In the genomic region with DNA sequence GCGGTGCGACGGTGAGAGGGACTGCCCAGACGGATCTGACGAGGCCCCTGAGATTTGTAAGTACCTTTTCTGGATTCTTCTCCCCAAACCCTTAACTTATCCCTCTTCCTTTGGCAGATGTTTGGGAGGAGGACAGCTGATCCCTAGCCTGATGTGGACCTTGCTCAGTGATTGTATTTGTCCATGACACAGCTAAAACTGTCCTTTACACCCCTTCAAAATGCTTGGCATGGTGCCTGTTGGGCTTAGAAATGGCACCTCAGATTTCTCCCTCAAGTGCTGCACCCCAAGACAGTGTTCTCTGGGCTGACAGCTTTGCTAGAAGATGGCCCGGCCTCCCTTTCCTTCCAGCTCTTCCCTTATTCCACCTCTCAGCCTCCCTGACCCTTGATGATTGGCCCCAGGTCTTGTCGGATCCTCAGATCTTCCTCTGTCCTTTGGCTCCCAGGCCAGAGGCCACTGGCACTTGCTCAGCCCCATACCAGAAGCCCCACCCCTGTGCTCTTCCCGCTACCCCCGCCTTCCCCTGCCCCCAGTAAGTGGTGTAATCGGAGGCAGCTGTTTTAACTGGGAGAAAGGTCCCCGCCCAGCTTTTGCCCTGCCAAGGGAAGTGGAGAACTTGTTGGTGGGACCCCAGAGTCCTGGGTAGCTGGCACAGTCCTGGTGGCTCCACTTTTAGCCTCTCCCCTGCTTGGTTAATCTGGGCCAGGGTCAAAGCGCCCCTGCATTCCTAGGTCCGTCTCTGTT, we compare ENCODE assay signal across 13 cellular contexts. TPM values are rescaled to one million over a fixed set of nuclear protein-coding genes. Genes with fewer than 3 reads are reported as not detected.
DNase-seq lines count a peak whose midpoint lies in the region; ATAC-seq, FAIRE-seq and TF ChIP-seq lines count a peak whose summit lies in the region.
"Had no signal": no experiment of that assay in that cellular context is flagged by ENCODE, and none has a peak within 500 bp of the region (broad histone marks: within the 10 kb centered on the region; RNA-seq: fewer than 3 reads in every experiment).

No MANE protein-coding gene starts in this region.

- H3K36me3 ChIP-seq in HEK293 (ENCODE audit: control insufficient read depth in 2 of 2, insufficient read depth in 1 of 2, low read length in 2 of 2) (peaks cover 0 to 57% of the 10 kb centered on the region in 2 experiments; a peak in 2 of 3 replicates), K562 (ENCODE audit: control insufficient read depth, insufficient read depth, low read length) (no peaks in the 10 kb centered on the region), skeletal muscle tissue (ENCODE audit: control insufficient read depth in 3 of 3, insufficient read depth in 3 of 3, low read length in 3 of 3) (peaks cover 4 to 14% (median 13%) of the 10 kb centered on the region in 3 donors)

- no peak overlapping the region for H2AFZ ChIP-seq in K562 (ENCODE audit: low read depth, low read length)

- in situ Hi-C loops in K562 (cut with MboI), result no loop called here

- H3K27ac Mint-ChIP-seq in Calu3 (ENCODE audit: unreplicated experiment), result no peak overlapping the region
- H3K27ac Mint-ChIP-seq: activated T-cell treated with anti-CD3 and anti-CD28 coated beads, Interleukin-2, amount 50 U/mL, for 24 hours had no signal

- H3K27me3 ChIP-seq in K562 (ENCODE audit: control insufficient read depth in 2 of 2, insufficient read depth in 2 of 2, low read length in 2 of 2) (no peaks in the 10 kb centered on the region), skeletal muscle tissue (ENCODE audit: control insufficient read depth in 3 of 3, insufficient read depth in 3 of 3, low read length in 3 of 3) (peaks cover 0 to 6% (median 0%) of the 10 kb centered on the region in 3 donors)

- peak; percentile 83 for ATAC-seq in K562
- ATAC-seq in GM21717 (IDR thresholded peaks at IDR 0.05; ENCODE audit: unreplicated experiment), result no peak
- ATAC-seq: HCT116, T-helper 17 cell had no signal

- CTCF ChIA-PET in HEK293 (lab: Yijun Ruan, JAX) (interaction anchor here (0.7 to 0.8 kb wide), 2 partner anchors 8 to 14 kb away, joined by 5 read pairs; no protein-coding TSS in a partner anchor), K562 (lab: Yijun Ruan, JAX; ENCODE audit: low intra/inter-chr PET ratio) (interaction anchor here (0.5 kb wide), 1 partner anchor 33 kb away, joined by 3 read pairs; no protein-coding TSS in a partner anchor), Calu3 (lab: Charles Lee) (interaction anchor here (0.7 kb wide), 1 partner anchor 200 kb away, joined by 3 read pairs; no protein-coding TSS in a partner anchor)

- no peaks in the 10 kb centered on the region for H3K9me1 ChIP-seq in K562 (ENCODE audit: control insufficient read depth, insufficient read depth, low read length)

- peak; percentile 49 to 63 (median 61) for DNase-seq in K562 (ENCODE audit: extremely low read depth in 1 of 4, low spot score in 3 of 4)
- peak; percentile 45 for DNase-seq in iris pigment epithelial cell (ENCODE audit: low read depth)
- no peak for DNase-seq in Calu3
- no peak for DNase-seq in NCI-H146 treated with DMSO at 0.1 percent for 48 hours (lab: John Stamatoyannopoulos, UW; ENCODE audit: unreplicated experiment)
- DNase-seq in SHP77 (lab: John Stamatoyannopoulos, UW), result no peak
- DNase-seq: activated T-cell treated with anti-CD3 and anti-CD28 coated beads, Interleukin-2, amount 50 U/mL, for 24 hours; DND-41; T-helper 17 cell had no signal

- H3K9ac ChIP-seq in K562 (ENCODE audit: insufficient read depth in 1 of 2, low read depth in 2 of 2, low read length in 2 of 2) (peak overlapping the region in 1 of 2 experiments; percentile 11; a peak in 1 of 4 replicates), skeletal muscle tissue (ENCODE audit: low read depth in 1 of 3, low read length in 3 of 3) (peak overlapping the region in 1 of 3 donors; percentile 57)

- H3K79me2 ChIP-seq in K562 (ENCODE audit: control insufficient read depth, insufficient read depth, low read length), result no peaks in the 10 kb centered on the region

- BruUV-seq in K562 (replicated peaks; lab: Mats Ljungman, UMichigan) (no TSS peak), Calu3 (replicated peaks; lab: Mats Ljungman, UMichigan) (no TSS peak)

- peaks cover 23% of the 10 kb centered on the region for H3K27me3 Mint-ChIP-seq in Calu3 (ENCODE audit: unreplicated experiment)
- H3K27me3 Mint-ChIP-seq: activated T-cell treated with anti-CD3 and anti-CD28 coated beads, Interleukin-2, amount 50 U/mL, for 24 hours; type B pancreatic cell had no signal

- no peak for TF ChIP-seq EP300 in K562 (IDR thresholded peaks at IDR 0.05; ENCODE audit: low read length)

- H3K9me3 ChIP-seq in HEK293 (ENCODE audit: control insufficient read depth, insufficient read depth, low read depth, low read length), result no peaks in the 10 kb centered on the region
- no peaks in the 10 kb centered on the region for H3K9me3 ChIP-seq in K562 (replicated peaks; ENCODE audit: control insufficient read depth, insufficient read depth, low read depth, low read length)
- H3K9me3 ChIP-seq in skeletal muscle tissue (ENCODE audit: control insufficient read depth in 3 of 3, low read length in 3 of 3), result no peaks in the 10 kb centered on the region

- no peak overlapping the region for H3K4me3 Mint-ChIP-seq in Calu3 (ENCODE audit: low read depth, unreplicated experiment)
- H3K4me3 Mint-ChIP-seq: activated T-cell treated with anti-CD3 and anti-CD28 coated beads, Interleukin-2, amount 50 U/mL, for 24 hours; T-helper 17 cell; type B pancreatic cell had no signal

- H3K36me3 Mint-ChIP-seq in Calu3 (ENCODE audit: insufficient read depth, unreplicated experiment), result no peaks in the 10 kb centered on the region

- POLR2A ChIA-PET in HEK293 (lab: Yijun Ruan, JAX), result interaction anchor here (1.2 kb wide), 1 partner anchor 10 kb away, joined by 3 read pairs; the partner anchor contains the start of gene LRP1
- POLR2A ChIA-PET in K562 (lab: Yijun Ruan, JAX), result interaction anchor here (1.2 kb wide), 1 partner anchor 17 kb away, joined by 3 read pairs; no protein-coding TSS in a partner anchor

- no peak for TF ChIP-seq RAD21 in K562 (CRISPR knock-in tag; conservative IDR thresholded peaks at IDR 0.05 in 1 of 2, IDR thresholded peaks at IDR 0.05 in 1 of 2)

- H3K4me3 ChIP-seq in HEK293 (ENCODE audit: low read depth, low read length), result no peak overlapping the region
- H3K4me3 ChIP-seq in K562, result no peak overlapping the region
- H3K4me3 ChIP-seq in skeletal muscle tissue (ENCODE audit: low read length in 3 of 3), result no peak overlapping the region

- no peaks in the 10 kb centered on the region for H3K9me3 Mint-ChIP-seq in Calu3 (ENCODE audit: low read depth, unreplicated experiment)
- H3K9me3 Mint-ChIP-seq: activated T-cell treated with anti-CD3 and anti-CD28 coated beads, Interleukin-2, amount 50 U/mL, for 24 hours; type B pancreatic cell had no signal

- no peaks in the 10 kb centered on the region for H4K20me1 ChIP-seq in K562 (replicated peaks; ENCODE audit: control insufficient read depth, insufficient read depth, low read length)

- TF ChIP-seq POLR2A in K562 (conservative IDR thresholded peaks at IDR 0.05), result no peak

- H3K27ac ChIP-seq in HEK293 (ENCODE audit: extremely low read depth, low read depth, low read length), result no peak overlapping the region
- no peak overlapping the region for H3K27ac ChIP-seq in K562 (ENCODE audit: extremely low read depth, low read depth, low read length)
- peak overlapping the region; percentile 58 for H3K27ac ChIP-seq in skeletal muscle tissue (ENCODE audit: low read depth, low read length)

- no peak for TF ChIP-seq CTCF in HEK293 (tag by site-specific recombination; IDR thresholded peaks at IDR 0.05)
- TF ChIP-seq CTCF in K562 (IDR thresholded peaks at IDR 0.05 in 2 of 3, conservative IDR thresholded peaks at IDR 0.05 in 1 of 3; ENCODE audit: insufficient read depth in 2 of 3, low read depth in 1 of 3, low read length in 3 of 3), result no peak
- TF ChIP-seq CTCF in Calu3 (IDR thresholded peaks at IDR 0.05; ENCODE audit: unreplicated experiment), result no peak

- WGBS in K562 (ENCODE audit: insufficient coverage, low coverage, missing lambda C conversion rate), result 15% methylated on average over 13 of the region's 13 CpGs

- intact Hi-C loops in K562 (cut with micrococcal nuclease), result no loop called here
- intact Hi-C loops in Calu3 (cut with micrococcal nuclease; ENCODE audit: unreplicated experiment), result no loop called here

- H3K4me1 Mint-ChIP-seq in Calu3 (ENCODE audit: low read depth, unreplicated experiment), result no peaks in the 10 kb centered on the region

- H3K4me2 ChIP-seq in K562 (ENCODE audit: insufficient read depth, low read length), result peak overlapping the region; percentile 27; the same call in 1 of the 2 replicates

- FAIRE-seq in K562 (lab: Jason Lieb, UNC), result no peak

- no peaks in the 10 kb centered on the region for H3K4me1 ChIP-seq in HEK293 (ENCODE audit: control insufficient read depth, insufficient read depth, low read length)
- H3K4me1 ChIP-seq in K562 (replicated peaks in 1 of 2; ENCODE audit: control insufficient read depth in 2 of 2, insufficient read depth in 2 of 2, low read length in 2 of 2), result peaks cover 18 to 23% of the 10 kb centered on the region in 2 experiments; a peak in 4 of 5 replicates
- H3K4me1 ChIP-seq in skeletal muscle tissue (ENCODE audit: control insufficient read depth in 3 of 3, insufficient read depth in 3 of 3, low read length in 3 of 3), result peaks cover 32 to 55% (median 45%) of the 10 kb centered on the region in 3 donors

RNA-seq across cellular contexts. Expression of gene LRP1-AS, which starts 8.7 kb away (rescaled TPM):
- total RNA-seq in K562 (2011; cell fraction: chromatin; rRNA removed; ENCODE audit: low replicate concordance), result not detected in 2 replicates
- total RNA-seq in K562 (2011; cell fraction: nucleolus; rRNA removed), result not detected in 2 replicates
- total RNA-seq in K562 (2011; cell fraction: nucleoplasm; rRNA removed), result not detected in 2 replicates
- not detected in 2 replicates for total RNA-seq in K562 (2014; rRNA removed)
- total RNA-seq in K562 (2014; rRNA removed; fragmentation: Illumina TruSeq; extraction: Trizol), result not detected in 2 replicates
- not detected in 2 replicates for total RNA-seq in K562 (2015; rRNA removed; fragmentation: Illumina TruSeq; extraction: Trizol)
- not detected in 2 replicates for total RNA-seq in K562 (2021)
- not detected in 2 replicates for polyA plus RNA-seq in K562 (2011; rRNA removed)
- not detected in 2 replicates for polyA plus RNA-seq in K562 (2011; cell fraction: cytosol; rRNA removed)
- polyA plus RNA-seq in K562 (2011; cell fraction: nucleus; rRNA removed), result not detected in 2 replicates
- not detected in 2 replicates for polyA plus RNA-seq in K562 (2012)
- not detected in 2 replicates for polyA plus RNA-seq in K562 (2014; fragmentation: Illumina TruSeq; extraction: Trizol)
- not detected for polyA plus RNA-seq in K562 (2014; fragmentation: Nextera tagmentation; extraction: Ambion mirVana)
- polyA plus RNA-seq in K562 (2014; rRNA removed), result not detected in 2 replicates
- polyA minus RNA-seq in K562 (2011; rRNA and poly(A)+ RNA removed), result not detected in 2 replicates
- not detected in 2 replicates for polyA minus RNA-seq in K562 (2011; cell fraction: cytosol; rRNA and poly(A)+ RNA removed)
- not detected in 2 replicates for polyA minus RNA-seq in K562 (2011; cell fraction: nucleus; rRNA and poly(A)+ RNA removed)
- 1.0 TPM for total RNA-seq in skeletal muscle tissue
- total RNA-seq in Calu3 (2022), result not detected in 2 replicates
- total RNA-seq: T-helper 17 cell had no signal

RNA-seq across cellular contexts. Expression of gene LRP1, which starts 10.4 kb away (rescaled TPM):
- total RNA-seq in K562 (2011; cell fraction: chromatin; rRNA removed; ENCODE audit: low replicate concordance), result 2.3 and 6.7 TPM in 2 replicates
- 1.8 and 3.5 TPM in 2 replicates for total RNA-seq in K562 (2011; cell fraction: nucleolus; rRNA removed)
- total RNA-seq in K562 (2011; cell fraction: nucleoplasm; rRNA removed), result 2.2 and 5.4 TPM in 2 replicates
- total RNA-seq in K562 (2014; rRNA removed) (0.18 and 0.29 TPM in 2 replicates), K562 (2014; rRNA removed; fragmentation: Illumina TruSeq; extraction: Trizol) (0.03 and 0.04 TPM in 2 replicates), K562 (2015; rRNA removed; fragmentation: Illumina TruSeq; extraction: Trizol) (0.11 and 0.36 TPM in 2 replicates), K562 (2021) (0.64 and 1.1 TPM in 2 replicates), skeletal muscle tissue (118 TPM), Calu3 (2022) (12.4 and 16.6 TPM in 2 replicates)
- polyA plus RNA-seq in K562 (2011; rRNA removed) (0.28 and 0.45 TPM in 2 replicates), K562 (2014; fragmentation: Illumina TruSeq; extraction: Trizol) (0.13 and 0.15 TPM in 2 replicates), K562 (2014; fragmentation: Nextera tagmentation; extraction: Ambion mirVana) (not detected), K562 (2014; rRNA removed) (0.19 and 0.45 TPM in 2 replicates)
- 0.27 and 0.66 TPM in 2 replicates for polyA plus RNA-seq in K562 (2011; cell fraction: cytosol; rRNA removed)
- polyA plus RNA-seq in K562 (2011; cell fraction: nucleus; rRNA removed), result 1.5 and 1.9 TPM in 2 replicates
- 0.33 and 1.8 TPM in 2 replicates for polyA plus RNA-seq in K562 (2012)
- 1.9 and 2.0 TPM in 2 replicates for polyA minus RNA-seq in K562 (2011; rRNA and poly(A)+ RNA removed)
- 2.4 and 4.2 TPM in 2 replicates for polyA minus RNA-seq in K562 (2011; cell fraction: cytosol; rRNA and poly(A)+ RNA removed)
- 0.40 and 2.8 TPM in 2 replicates for polyA minus RNA-seq in K562 (2011; cell fraction: nucleus; rRNA and poly(A)+ RNA removed)

RNA-seq across cellular contexts. Expression of gene STAT6, which starts 27.5 kb away (rescaled TPM):
- total RNA-seq in K562 (2011; cell fraction: chromatin; rRNA removed; ENCODE audit: low replicate concordance), result 105 and 231 TPM in 2 replicates
- total RNA-seq in K562 (2011; cell fraction: nucleolus; rRNA removed), result 112 and 138 TPM in 2 replicates
- 110 and 156 TPM in 2 replicates for total RNA-seq in K562 (2011; cell fraction: nucleoplasm; rRNA removed)
- total RNA-seq in K562 (2014; rRNA removed), result 20.8 and 28.2 TPM in 2 replicates
- 17.1 and 18.6 TPM in 2 replicates for total RNA-seq in K562 (2014; rRNA removed; fragmentation: Illumina TruSeq; extraction: Trizol)
- 24.9 and 26.5 TPM in 2 replicates for total RNA-seq in K562 (2015; rRNA removed; fragmentation: Illumina TruSeq; extraction: Trizol)
- total RNA-seq in K562 (2021), result 32.7 and 38.4 TPM in 2 replicates
- polyA plus RNA-seq in K562 (2011; rRNA removed), result 40.1 and 60.0 TPM in 2 replicates
- 48.3 and 61.6 TPM in 2 replicates for polyA plus RNA-seq in K562 (2011; cell fraction: cytosol; rRNA removed)
- polyA plus RNA-seq in K562 (2011; cell fraction: nucleus; rRNA removed), result 178 and 185 TPM in 2 replicates
- 44.3 and 71.7 TPM in 2 replicates for polyA plus RNA-seq in K562 (2012)
- 48.2 and 49.5 TPM in 2 replicates for polyA plus RNA-seq in K562 (2014; fragmentation: Illumina TruSeq; extraction: Trizol)
- 1 to 10 TPM; 2.4 to 4.3 TPM for polyA plus RNA-seq in K562 (2014; fragmentation: Nextera tagmentation; extraction: Ambion mirVana)
- polyA plus RNA-seq in K562 (2014; rRNA removed), result 37.9 and 38.4 TPM in 2 replicates
- polyA minus RNA-seq in K562 (2011; rRNA and poly(A)+ RNA removed), result 25.6 and 31.5 TPM in 2 replicates
- 18.7 and 19.9 TPM in 2 replicates for polyA minus RNA-seq in K562 (2011; cell fraction: cytosol; rRNA and poly(A)+ RNA removed)
- 30.0 and 42.1 TPM in 2 replicates for polyA minus RNA-seq in K562 (2011; cell fraction: nucleus; rRNA and poly(A)+ RNA removed)
- total RNA-seq in skeletal muscle tissue, result 31.8 TPM
- 213 and 243 TPM in 2 replicates for total RNA-seq in Calu3 (2022)

RNA-seq across cellular contexts. Expression of gene NAB2, which starts 49.8 kb away (rescaled TPM):
- total RNA-seq in K562 (2011; cell fraction: chromatin; rRNA removed; ENCODE audit: low replicate concordance), result 43.5 and 96.8 TPM in 2 replicates
- total RNA-seq in K562 (2011; cell fraction: nucleolus; rRNA removed), result 51.2 and 57.5 TPM in 2 replicates
- total RNA-seq in K562 (2011; cell fraction: nucleoplasm; rRNA removed), result 40.4 and 43.3 TPM in 2 replicates
- total RNA-seq in K562 (2014; rRNA removed) (32.0 and 32.8 TPM in 2 replicates), K562 (2014; rRNA removed; fragmentation: Illumina TruSeq; extraction: Trizol) (11.8 and 14.2 TPM in 2 replicates), K562 (2015; rRNA removed; fragmentation: Illumina TruSeq; extraction: Trizol) (16.9 and 18.8 TPM in 2 replicates), K562 (2021) (23.4 and 36.0 TPM in 2 replicates), skeletal muscle tissue (38.1 TPM), Calu3 (2022) (21.3 and 25.6 TPM in 2 replicates)
- polyA plus RNA-seq in K562 (2011; rRNA removed) (25.8 and 30.9 TPM in 2 replicates), K562 (2014; fragmentation: Illumina TruSeq; extraction: Trizol) (20.4 and 30.2 TPM in 2 replicates), K562 (2014; fragmentation: Nextera tagmentation; extraction: Ambion mirVana) (under 1 TPM; 0.45 to 0.52 TPM), K562 (2014; rRNA removed) (30.4 and 40.9 TPM in 2 replicates)
- 26.8 and 51.9 TPM in 2 replicates for polyA plus RNA-seq in K562 (2011; cell fraction: cytosol; rRNA removed)
- 53.7 and 85.9 TPM in 2 replicates for polyA plus RNA-seq in K562 (2011; cell fraction: nucleus; rRNA removed)
- 23.3 and 27.5 TPM in 2 replicates for polyA plus RNA-seq in K562 (2012)
- polyA minus RNA-seq in K562 (2011; rRNA and poly(A)+ RNA removed), result 13.8 and 22.0 TPM in 2 replicates
- 16.5 and 18.6 TPM in 2 replicates for polyA minus RNA-seq in K562 (2011; cell fraction: cytosol; rRNA and poly(A)+ RNA removed)
- 14.9 and 18.6 TPM in 2 replicates for polyA minus RNA-seq in K562 (2011; cell fraction: nucleus; rRNA and poly(A)+ RNA removed)

Comparison
In these comparisons a context has a peak if more than half of its experiments do, and no peak if none do; other contexts are left out.
1. DNase-seq: peak in K562 (4 of 4) and iris pigment epithelial cell (single experiment); none in Calu3 (single experiment), NCI-H146 treated with DMSO at 0.1 percent for 48 hours (single experiment) and SHP77 (0 of 2).
2. Of the 44 proteins assayed by ChIP-seq in both K562 and HEK293: peak only in K562: PRDM10; only in HEK293: KLF1; in both: none; in neither: 42.